In the genomic region with DNA sequence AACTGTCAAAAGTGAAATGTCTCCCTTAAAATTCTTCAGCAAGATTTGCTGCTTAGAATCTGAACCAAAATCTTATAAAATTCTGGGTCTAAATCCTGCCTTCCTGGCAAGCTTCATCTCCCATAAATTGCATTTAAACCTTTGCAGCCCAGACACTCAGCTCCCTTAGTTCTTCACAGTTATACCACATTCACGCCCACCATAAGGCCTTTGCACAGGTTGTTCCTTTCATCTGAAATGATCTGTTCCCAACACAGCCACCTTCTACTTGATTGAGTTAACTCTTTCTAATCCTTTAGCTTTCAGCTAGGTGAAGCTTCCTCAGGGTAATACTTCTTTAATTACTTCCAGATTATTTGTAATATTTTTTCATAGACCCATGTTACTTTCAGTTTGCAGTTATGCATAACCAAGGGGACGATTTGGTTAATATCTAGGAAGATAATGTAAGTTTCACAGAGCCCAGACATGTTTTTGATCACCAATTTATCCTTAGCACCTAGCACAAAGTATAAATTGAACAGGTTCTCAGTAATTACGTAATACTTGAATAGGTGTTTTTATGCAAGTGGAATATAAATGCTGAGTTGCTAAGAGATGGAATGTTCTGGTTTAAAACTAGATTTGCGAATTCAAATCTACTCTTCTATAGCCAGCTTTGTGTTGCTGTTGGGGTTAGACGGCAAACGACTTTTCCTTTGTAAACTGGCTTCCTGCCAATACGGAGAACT, we compare ENCODE assay signal across 1 cellular context.
TF ChIP-seq lines count a peak whose summit lies in the region.

No MANE protein-coding gene starts in this region.

TF ChIP-seq in endothelial cell of umbilical vein, 7 proteins besides CTCF, POLR2A, EP300 and RAD21 (continued from another document):
- TF ChIP-seq JUN (IDR thresholded peaks at IDR 0.05; ENCODE audit: borderline replicate concordance, insufficient read depth, insufficient read length, low read depth): no peak
